ENCODE assay signal across 16 cellular contexts in the genomic region with DNA sequence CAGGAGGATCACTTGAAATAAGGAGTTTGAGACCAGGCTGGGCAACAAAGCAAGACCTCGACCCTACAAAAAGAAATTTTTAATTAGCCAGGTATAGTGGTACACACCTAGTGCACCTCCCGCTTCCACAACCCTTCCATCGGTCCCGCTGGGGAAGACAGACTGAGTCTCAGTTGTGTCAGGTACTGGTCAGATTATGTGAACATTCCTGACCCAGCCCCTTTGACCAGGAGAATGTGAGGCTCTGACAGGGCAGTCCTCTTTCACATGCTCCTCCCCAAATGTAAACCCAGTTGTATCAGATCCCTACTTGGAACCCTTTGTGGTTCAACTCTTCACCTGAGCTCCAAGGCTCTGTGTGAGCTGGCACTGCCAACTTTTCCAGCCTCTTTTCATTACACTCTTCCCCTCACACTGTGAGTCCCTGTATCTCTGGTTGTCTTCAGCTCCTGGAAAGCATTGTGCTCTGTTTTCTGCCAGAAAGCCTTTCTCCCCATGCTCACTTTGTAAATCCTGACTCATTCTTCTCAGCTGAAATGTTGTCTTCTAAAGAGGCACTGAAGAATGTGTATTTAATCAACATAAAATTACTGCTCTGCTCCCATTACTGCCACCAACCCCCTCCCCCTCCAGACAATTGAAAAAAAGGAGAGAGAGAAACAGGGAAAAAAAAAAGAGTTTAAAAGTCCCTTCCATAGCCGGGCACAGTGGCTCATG. TPM values are rescaled to one million over a fixed set of nuclear protein-coding genes. Genes with fewer than 3 reads are reported as not detected.
DNase-seq lines count a peak whose midpoint lies in the region; ATAC-seq, FAIRE-seq and TF ChIP-seq lines count a peak whose summit lies in the region.
"Had no signal": no experiment of that assay in that cellular context is flagged by ENCODE, and none has a peak within 500 bp of the region (broad histone marks: within the 10 kb centered on the region; RNA-seq: fewer than 3 reads in every experiment).

No MANE protein-coding gene starts in this region.

- peaks cover 25% of the 10 kb centered on the region for H3K4me1 Mint-ChIP-seq in CD4-positive, alpha-beta T cell (ENCODE audit: low read depth)
- H3K4me1 Mint-ChIP-seq in activated naive CD8-positive, alpha-beta T cell treated with anti-CD3 and anti-CD28 coated beads for 36 hours: peaks cover 13% of the 10 kb centered on the region
- peaks cover 5 to 26% (median 18%) of the 10 kb centered on the region in 3 donors for H3K4me1 Mint-ChIP-seq in naive B cell

- H3K36me3 Mint-ChIP-seq in CD4-positive, alpha-beta T cell (ENCODE audit: low read depth): no peaks in the 10 kb centered on the region
- H3K36me3 Mint-ChIP-seq in activated naive CD8-positive, alpha-beta T cell treated with anti-CD3 and anti-CD28 coated beads for 36 hours: peaks cover 13% of the 10 kb centered on the region
- H3K36me3 Mint-ChIP-seq in naive B cell: no peaks in the 10 kb centered on the region

- POLR2A ChIA-PET in CD4-positive, alpha-beta T cell (lab: Charles Lee): no interaction called here

- CTCF ChIA-PET in CD4-positive, alpha-beta T cell (lab: Charles Lee): no interaction called here

- H3K9me3 ChIP-seq in CD4-positive, alpha-beta T cell (ENCODE audit: control insufficient read depth, low read length): no peaks in the 10 kb centered on the region
- H3K9me3 ChIP-seq: heart right ventricle, neutrophil had no signal

- ATAC-seq in CD4-positive, alpha-beta T cell (ENCODE audit: poor library complexity): no peak
- ATAC-seq in naive B cell (ENCODE audit: low read depth in 2 of 2) (no peak), GM21723 (IDR thresholded peaks at IDR 0.05; ENCODE audit: unreplicated experiment) (no peak)
- ATAC-seq: heart right ventricle, left colon had no signal

- no peak for TF ChIP-seq POLR2A in GM12891 (IDR thresholded peaks at IDR 0.05; ENCODE audit: low read depth, low read length)

- DNase-seq in CD4-positive, alpha-beta T cell: no peak
- DNase-seq in GM12891 (ENCODE audit: insufficient read length, low spot score) (no peak), naive B cell (no peak), SW 1271 (lab: John Stamatoyannopoulos, UW) (no peak), SK-N-DZ (ENCODE audit: low spot score) (no peak), NCI-H1048 (lab: John Stamatoyannopoulos, UW) (no peak)
- DNase-seq in activated naive CD8-positive, alpha-beta T cell treated with anti-CD3 and anti-CD28 coated beads for 36 hours: no peak
- DNase-seq: activated effector memory CD4-positive, alpha-beta T cell treated with anti-CD3 and anti-CD28 coated beads, Interleukin-2, amount 50 U/mL, for 16 hours; heart right ventricle; Kasumi-1; left colon; NCI-H187; NCI-H774; SHP77 treated with DMSO at 0.1 percent for 48 hours had no signal

- peak overlapping the region; percentile 65 for H3K4me3 Mint-ChIP-seq in CD4-positive, alpha-beta T cell
- H3K4me3 Mint-ChIP-seq in activated naive CD8-positive, alpha-beta T cell treated with anti-CD3 and anti-CD28 coated beads for 36 hours: peak overlapping the region; percentile 59
- peak overlapping the region in 7 of 8 donors; percentile 28 to 82 (median 61) for H3K4me3 Mint-ChIP-seq in naive B cell

- intact Hi-C loops in CD4-positive, alpha-beta T cell (cut with DNase I, micrococcal nuclease): loop anchor here (5.0 kb wide), 3 partner anchors 37 to 177 kb away; partner anchors contain the start of genes BIK (in 1 of the 2) and TSPO (in 1 of the 2)

- no peak for TF ChIP-seq CTCF in CD4-positive, alpha-beta T cell (IDR thresholded peaks at IDR 0.05)

- H3K27me3 ChIP-seq in CD4-positive, alpha-beta T cell (ENCODE audit: control insufficient read depth, insufficient read depth, low read length): no peaks in the 10 kb centered on the region
- H3K27me3 ChIP-seq: neutrophil had no signal

- no peak overlapping the region for H3K27ac ChIP-seq in CD4-positive, alpha-beta T cell (ENCODE audit: low read depth, low read length)

- peak overlapping the region; percentile 81 for H3K27ac Mint-ChIP-seq in CD4-positive, alpha-beta T cell
- peak overlapping the region; percentile 22 for H3K27ac Mint-ChIP-seq in activated naive CD8-positive, alpha-beta T cell treated with anti-CD3 and anti-CD28 coated beads for 36 hours
- peak overlapping the region in 5 of 6 donors; percentile 58 to 92 (median 67) for H3K27ac Mint-ChIP-seq in naive B cell

- FAIRE-seq in GM12891 (lab: Jason Lieb, UNC): peak; percentile 23

- no peaks in the 10 kb centered on the region for H3K9me3 Mint-ChIP-seq in CD4-positive, alpha-beta T cell
- H3K9me3 Mint-ChIP-seq in activated naive CD8-positive, alpha-beta T cell treated with anti-CD3 and anti-CD28 coated beads for 36 hours: peaks cover 3% of the 10 kb centered on the region
- peaks cover 0 to 8% (median 3%) of the 10 kb centered on the region in 7 donors for H3K9me3 Mint-ChIP-seq in naive B cell

- no peaks in the 10 kb centered on the region for H3K27me3 Mint-ChIP-seq in CD4-positive, alpha-beta T cell
- no peaks in the 10 kb centered on the region for H3K27me3 Mint-ChIP-seq in activated naive CD8-positive, alpha-beta T cell treated with anti-CD3 and anti-CD28 coated beads for 36 hours
- peaks cover 0 to 21% (median 4%) of the 10 kb centered on the region in 3 donors for H3K27me3 Mint-ChIP-seq in naive B cell

TF ChIP-seq in GM12891, 5 proteins besides CTCF, POLR2A, EP300 and RAD21:
- TF ChIP-seq POLR2AphosphoS5 (IDR thresholded peaks at IDR 0.05; ENCODE audit: low read depth, low read length) (no peak), PAX5 (IDR thresholded peaks at IDR 0.05; ENCODE audit: insufficient read depth, low read length, severe bottlenecking) (no peak), SPI1 (IDR thresholded peaks at IDR 0.05; ENCODE audit: low read depth, low read length) (no peak), TAF1 (IDR thresholded peaks at IDR 0.05; ENCODE audit: low read depth, low read length) (no peak), POU2F2 (IDR thresholded peaks at IDR 0.05; ENCODE audit: low read depth, low read length) (no peak)

RNA-seq across cellular contexts. Expression of gene TTLL12, which starts 2.1 kb away (rescaled TPM):
- total RNA-seq in CD4-positive, alpha-beta T cell: 1 to 10 TPM; 5.0 to 6.6 TPM
- polyA plus RNA-seq in GM12891 (2012; ENCODE audit: low read depth, missing spikeins): 30.0 TPM
- 100 to 1,000 TPM; 104 to 106 TPM for total RNA-seq in activated naive CD8-positive, alpha-beta T cell treated with anti-CD3 and anti-CD28 coated beads for 36 hours
- polyA plus RNA-seq in naive B cell (ENCODE audit: low read depth in 6 of 6): 10 to 100 TPM in 5 of 6 donors, 1 to 10 TPM in 1; 6.8 to 15.9 (median 11.6) TPM
- polyA plus RNA-seq in SK-N-DZ (2014; cell fraction: cytosol; rRNA removed): 56.9 and 61.0 TPM in 2 replicates
- 52.4 and 60.6 TPM in 2 replicates for polyA plus RNA-seq in SK-N-DZ (2014; cell fraction: nucleus; rRNA removed)

RNA-seq across cellular contexts. Expression of gene TSPO, which starts 37.6 kb away (rescaled TPM):
- total RNA-seq in CD4-positive, alpha-beta T cell: 10 to 100 TPM; 43.8 to 45.6 TPM
- 5.6 TPM for polyA plus RNA-seq in GM12891 (2012; ENCODE audit: low read depth, missing spikeins)
- total RNA-seq in activated naive CD8-positive, alpha-beta T cell treated with anti-CD3 and anti-CD28 coated beads for 36 hours: 100 to 1,000 TPM; 101 to 115 TPM
- 100 to 1,000 TPM; 247 to 323 (median 288) TPM for polyA plus RNA-seq in naive B cell (ENCODE audit: low read depth in 6 of 6)
- polyA plus RNA-seq in SK-N-DZ (2014; cell fraction: cytosol; rRNA removed): 5.8 and 11.7 TPM in 2 replicates
- 4.1 and 13.1 TPM in 2 replicates for polyA plus RNA-seq in SK-N-DZ (2014; cell fraction: nucleus; rRNA removed)

RNA-seq across cellular contexts. Expression of gene MCAT, which starts 45.8 kb away (rescaled TPM):
- total RNA-seq in CD4-positive, alpha-beta T cell: 10 to 100 TPM; 16.1 to 18.0 TPM
- polyA plus RNA-seq in GM12891 (2012; ENCODE audit: low read depth, missing spikeins): 12.8 TPM
- total RNA-seq in activated naive CD8-positive, alpha-beta T cell treated with anti-CD3 and anti-CD28 coated beads for 36 hours: 10 to 100 TPM; 28.0 to 29.1 TPM
- 10 to 100 TPM in 1 of 6 donors, 1 to 10 TPM in 5; 6.1 to 11.4 (median 7.6) TPM for polyA plus RNA-seq in naive B cell (ENCODE audit: low read depth in 6 of 6)
- 31.7 and 44.0 TPM in 2 replicates for polyA plus RNA-seq in SK-N-DZ (2014; cell fraction: cytosol; rRNA removed)
- polyA plus RNA-seq in SK-N-DZ (2014; cell fraction: nucleus; rRNA removed): 22.3 and 24.3 TPM in 2 replicates

Comparison
In these comparisons a context has a peak if more than half of its experiments do, and no peak if none do; other contexts are left out.
1. H3K27ac Mint-ChIP-seq: peak in every context shown above with its lines; median percentile 81 in CD4-positive, alpha-beta T cell; 67 in naive B cell; 22 in activated naive CD8-positive, alpha-beta T cell treated with anti-CD3 and anti-CD28 coated beads for 36 hours.
2. RNA of gene TTLL12, which starts 2.1 kb away (total RNA-seq): 104 to 106 TPM in activated naive CD8-positive, alpha-beta T cell treated with anti-CD3 and anti-CD28 coated beads for 36 hours; 5.0 to 6.6 TPM in CD4-positive, alpha-beta T cell; every median in the first group is over 10 times any median in the second.
3. Peak in every context shown above with its lines, with median percentiles within 50 percentile points of each other: H3K4me3 Mint-ChIP-seq.